In genomic region chr1:206457408-206457807, GRCh38 we compare ENCODE assay signal across 12 cellular contexts. TPM values are rescaled to one million over a fixed set of nuclear protein-coding genes. Genes with fewer than 3 reads are reported as not detected.
DNase-seq lines count a peak whose midpoint lies in the region; ATAC-seq and TF ChIP-seq lines count a peak whose summit lies in the region.
"Had no signal": no experiment of that assay in that cellular context is flagged by ENCODE, and none has a peak within 500 bp of the region (broad histone marks: within the 10 kb centered on the region; RNA-seq: fewer than 3 reads in every experiment).

No MANE protein-coding gene starts in this region.

- TF ChIP-seq CTCF in heart left ventricle (IDR thresholded peaks at IDR 0.05) (no peak), upper lobe of left lung (IDR thresholded peaks at IDR 0.05) (no peak), nephron progenitor cell (IDR thresholded peaks at IDR 0.05) (no peak), dorsolateral prefrontal cortex (IDR thresholded peaks at IDR 0.05 in 54 of 56, conservative IDR thresholded peaks at IDR 0.05 in 2 of 56; ENCODE audit: low read depth in 1 of 56, partially characterized antibody in 56 of 56) (no peak)

- H3K4me3 Mint-ChIP-seq in activated T-helper 17 cell treated with anti-CD3 and anti-CD28 coated beads, Interleukin-2, amount 50 U/mL, for 72 hours: no peak overlapping the region
- H3K4me3 Mint-ChIP-seq in nephron progenitor cell: no peak overlapping the region

- H3K9me3 ChIP-seq in heart left ventricle (no peaks in the 10 kb centered on the region), right cardiac atrium (ENCODE audit: control insufficient read depth, low read length) (no peaks in the 10 kb centered on the region), upper lobe of left lung (no peaks in the 10 kb centered on the region)
- H3K9me3 ChIP-seq in effector memory CD4-positive, alpha-beta T cell (ENCODE audit: control insufficient read depth, low read length): no peaks in the 10 kb centered on the region
- H3K9me3 ChIP-seq: SJCRH30 had no signal

- H3K27ac Mint-ChIP-seq in activated T-helper 17 cell treated with anti-CD3 and anti-CD28 coated beads, Interleukin-2, amount 50 U/mL, for 72 hours: peak overlapping the region; percentile 24
- H3K27ac Mint-ChIP-seq in nephron progenitor cell: no peak overlapping the region

- no peaks in the 10 kb centered on the region for H3K27me3 Mint-ChIP-seq in activated T-helper 17 cell treated with anti-CD3 and anti-CD28 coated beads, Interleukin-2, amount 50 U/mL, for 72 hours
- no peaks in the 10 kb centered on the region for H3K27me3 Mint-ChIP-seq in nephron progenitor cell (ENCODE audit: low read depth, poor library complexity)

- no peaks in the 10 kb centered on the region for H3K9me3 Mint-ChIP-seq in activated T-helper 17 cell treated with anti-CD3 and anti-CD28 coated beads, Interleukin-2, amount 50 U/mL, for 72 hours
- no peaks in the 10 kb centered on the region for H3K9me3 Mint-ChIP-seq in nephron progenitor cell

- H3K4me1 ChIP-seq in heart left ventricle (peaks cover 0 to 49% (median 28%) of the 10 kb centered on the region in 12 donors), right cardiac atrium (ENCODE audit: control insufficient read depth, insufficient read depth, low read length) (peaks cover 5% of the 10 kb centered on the region), upper lobe of left lung (peaks cover 14 to 28% (median 15%) of the 10 kb centered on the region in 4 donors)
- no peaks in the 10 kb centered on the region for H3K4me1 ChIP-seq in effector memory CD4-positive, alpha-beta T cell (ENCODE audit: control insufficient read depth, insufficient read depth, low read length, poor library complexity, severe bottlenecking)

- peaks cover 13% of the 10 kb centered on the region for H3K36me3 Mint-ChIP-seq in activated T-helper 17 cell treated with anti-CD3 and anti-CD28 coated beads, Interleukin-2, amount 50 U/mL, for 72 hours (ENCODE audit: low read depth)
- peaks cover 66% of the 10 kb centered on the region for H3K36me3 Mint-ChIP-seq in nephron progenitor cell (ENCODE audit: low read depth)

- H3K36me3 ChIP-seq in heart left ventricle: peaks cover 0 to 58% (median 30%) of the 10 kb centered on the region in 9 donors
- H3K36me3 ChIP-seq in upper lobe of left lung: peaks cover 3 to 52% (median 37%) of the 10 kb centered on the region in 4 donors
- H3K36me3 ChIP-seq in effector memory CD4-positive, alpha-beta T cell (ENCODE audit: control insufficient read depth, insufficient read depth, low read length): peaks cover 19% of the 10 kb centered on the region

- TF ChIP-seq POLR2A in heart left ventricle (IDR thresholded peaks at IDR 0.05): no peak
- no peak for TF ChIP-seq POLR2A in upper lobe of left lung (IDR thresholded peaks at IDR 0.05)

- DNase-seq in heart left ventricle (peak in 1 of 5 donors; percentile 33), cardiac septum (ENCODE audit: low spot score) (no peak), right cardiac atrium (peak in 1 of 3 donors; percentile 39), upper lobe of left lung (peak in 1 of 2 donors; percentile 45), nephron progenitor cell (no peak), dorsolateral prefrontal cortex (no peak)
- DNase-seq in effector memory CD4-positive, alpha-beta T cell: no peak
- DNase-seq: activated CD8-positive, alpha-beta memory T cell treated with anti-CD3 and anti-CD28 coated beads, Interleukin-2, amount 50 U/mL, for 4 hours; NCI-H526; SJCRH30; stimulated activated naive CD4-positive, alpha-beta T cell treated with Interleukin-2 at 50 U/mL for 16 hours had no signal

- H3K27me3 ChIP-seq in heart left ventricle (no peaks in the 10 kb centered on the region), right cardiac atrium (ENCODE audit: control insufficient read depth, insufficient read depth) (no peaks in the 10 kb centered on the region), upper lobe of left lung (no peaks in the 10 kb centered on the region), dorsolateral prefrontal cortex (no peaks in the 10 kb centered on the region)
- no peaks in the 10 kb centered on the region for H3K27me3 ChIP-seq in effector memory CD4-positive, alpha-beta T cell (replicated peaks; ENCODE audit: control insufficient read depth, insufficient read depth, low read length, poor library complexity, severe bottlenecking)
- H3K27me3 ChIP-seq: SJCRH30 had no signal

- peak overlapping the region in 7 of 12 donors; percentile 0 to 71 (median 29) for H3K27ac ChIP-seq in heart left ventricle
- no peak overlapping the region for H3K27ac ChIP-seq in right cardiac atrium (ENCODE audit: low read length)
- peak overlapping the region in 3 of 4 donors; percentile 35 to 39 (median 35) for H3K27ac ChIP-seq in upper lobe of left lung
- H3K27ac ChIP-seq in effector memory CD4-positive, alpha-beta T cell (ENCODE audit: insufficient read depth, low read length, poor library complexity, severe bottlenecking): no peak overlapping the region
- peak overlapping the region in 16 of 59 donors; percentile 2 to 74 (median 46) for H3K27ac ChIP-seq in dorsolateral prefrontal cortex
- H3K27ac ChIP-seq: SJCRH30 had no signal

- H3K4me3 ChIP-seq in heart left ventricle (no peak overlapping the region), right cardiac atrium (ENCODE audit: low read length) (no peak overlapping the region), upper lobe of left lung (no peak overlapping the region), dorsolateral prefrontal cortex (no peak overlapping the region)
- H3K4me3 ChIP-seq in effector memory CD4-positive, alpha-beta T cell (ENCODE audit: insufficient read depth, low read depth, low read length, poor library complexity, severe bottlenecking): no peak overlapping the region
- H3K4me3 ChIP-seq: SJCRH30 had no signal

- WGBS in heart left ventricle, 4 donors: 63 to 72% (median 65%) methylated on average over 4 of the region's 4 CpGs
- WGBS in right cardiac atrium: 58% methylated on average over 4 of the region's 4 CpGs
- 55% methylated on average over 4 of the region's 4 CpGs; no CpG with 5 or more reads in 1 of the 2 donors for WGBS in upper lobe of left lung, 2 donors

- TF ChIP-seq EP300 in upper lobe of left lung (IDR thresholded peaks at IDR 0.05): no peak

- intact Hi-C loops in heart left ventricle (cut with DNase I) (loop anchor here in 1 of 10 donors (2.0 kb wide), 1 partner anchor 27 kb away; no protein-coding TSS in a partner anchor), cardiac septum (cut with DNase I) (no loop called here), right cardiac atrium (cut with DNase I) (no loop called here), dorsolateral prefrontal cortex (cut with DNase I) (no loop called here)

- peak in 2 of 4 donors; percentile 21 to 48 for ATAC-seq in heart left ventricle
- peak; percentile 76 for ATAC-seq in activated T-helper 17 cell treated with anti-CD3 and anti-CD28 coated beads, Interleukin-2, amount 50 U/mL, for 72 hours (replicated peaks)
- ATAC-seq in right cardiac atrium: peak; percentile 27 to 49
- ATAC-seq in upper lobe of left lung (ENCODE audit: low FRiP score in 2 of 2): peak in 1 of 2 donors; percentile 73

- H3K4me1 Mint-ChIP-seq in activated T-helper 17 cell treated with anti-CD3 and anti-CD28 coated beads, Interleukin-2, amount 50 U/mL, for 72 hours: peaks cover 16% of the 10 kb centered on the region
- H3K4me1 Mint-ChIP-seq in nephron progenitor cell: peaks cover 44% of the 10 kb centered on the region

RNA-seq across cellular contexts. Expression of gene IKBKE, which starts 12.9 kb away (rescaled TPM):
- total RNA-seq in heart left ventricle (10 to 100 TPM in 1 of 9 donors, 1 to 10 TPM in 6, under 1 TPM in 2; 0.62 to 10.8 (median 1.1) TPM), cardiac septum (0.97 TPM), right cardiac atrium (1 to 10 TPM; 1.1 to 2.0 (median 1.5) TPM), upper lobe of left lung (10 to 100 TPM in 2 of 6 donors, 1 to 10 TPM in 4; 7.4 to 25.1 (median 9.2) TPM), dorsolateral prefrontal cortex (1 to 10 TPM; 1.3 to 8.1 (median 3.2) TPM)
- polyA plus RNA-seq in heart left ventricle (under 1 TPM; 0.27 to 0.97 TPM), right cardiac atrium (0.54 TPM)
- total RNA-seq in activated T-helper 17 cell treated with anti-CD3 and anti-CD28 coated beads, Interleukin-2, amount 50 U/mL, for 72 hours: 10 to 100 TPM; 21.7 to 26.6 TPM

RNA-seq across cellular contexts. Expression of gene RASSF5, which starts 49.9 kb away (rescaled TPM):
- total RNA-seq in heart left ventricle (10 to 100 TPM in 2 of 9 donors, 1 to 10 TPM in 7; 3.2 to 27.4 (median 5.8) TPM), cardiac septum (15.5 TPM), right cardiac atrium (10 to 100 TPM; 17.4 to 29.0 (median 22.0) TPM), upper lobe of left lung (10 to 100 TPM; 47.2 to 61.1 (median 54.9) TPM), dorsolateral prefrontal cortex (10 to 100 TPM in 118 of 120 experiments, 1 to 10 TPM in 2; 7.5 to 31.8 (median 17.5) TPM)
- polyA plus RNA-seq in heart left ventricle (1 to 10 TPM; 1.3 to 1.8 TPM), right cardiac atrium (9.3 TPM)
- total RNA-seq in activated T-helper 17 cell treated with anti-CD3 and anti-CD28 coated beads, Interleukin-2, amount 50 U/mL, for 72 hours: 100 to 1,000 TPM; 162 to 227 TPM

Comparison
In these comparisons a context has a peak if more than half of its experiments do, and no peak if none do; other contexts are left out.
1. H3K27ac ChIP-seq: peak in heart left ventricle (7 of 12) and upper lobe of left lung (3 of 4); none in right cardiac atrium (single experiment) and effector memory CD4-positive, alpha-beta T cell (single experiment).